In genomic region chr11:67627394-67627787, GRCh38 we compare ENCODE assay signal across 22 cellular contexts. TPM values are rescaled to one million over a fixed set of nuclear protein-coding genes. Genes with fewer than 3 reads are reported as not detected.
A peak's percentile ranks its signal among the peaks of the same experiment; 100 is the strongest.
DNase-seq lines count a peak whose midpoint lies in the region; ATAC-seq and TF ChIP-seq lines count a peak whose summit lies in the region.
"Had no signal": no experiment of that assay in that cellular context is flagged by ENCODE, and none has a peak within 500 bp of the region (broad histone marks: within the 10 kb centered on the region; RNA-seq: fewer than 3 reads in every experiment).

No MANE protein-coding gene starts in this region.

- H3K9ac ChIP-seq in HUES48 (ENCODE audit: low read depth, low read length), result no peak overlapping the region; the same call in 1 of the 2 replicates

- no peaks in the 10 kb centered on the region for H3K9me3 Mint-ChIP-seq in CD4-positive, alpha-beta T cell
- H3K9me3 Mint-ChIP-seq in neural crest cell, result no peaks in the 10 kb centered on the region
- no peaks in the 10 kb centered on the region for H3K9me3 Mint-ChIP-seq in Calu3 (ENCODE audit: low read depth, unreplicated experiment)
- H3K9me3 Mint-ChIP-seq: T-cell had no signal

- no peak overlapping the region for H3K27ac Mint-ChIP-seq in CD4-positive, alpha-beta T cell
- peak overlapping the region; percentile 57 for H3K27ac Mint-ChIP-seq in neural crest cell (ENCODE audit: unreplicated experiment)
- no peak overlapping the region for H3K27ac Mint-ChIP-seq in Calu3 (ENCODE audit: unreplicated experiment)

- WGBS in esophagus, 2 donors, result 61 to 74% methylated on average over 6 of the region's 6 CpGs

- H3K4me1 Mint-ChIP-seq in CD4-positive, alpha-beta T cell (ENCODE audit: low read depth), result peaks cover 6% of the 10 kb centered on the region
- peaks cover 18% of the 10 kb centered on the region for H3K4me1 Mint-ChIP-seq in neural crest cell
- H3K4me1 Mint-ChIP-seq in Calu3 (ENCODE audit: low read depth, unreplicated experiment), result no peaks in the 10 kb centered on the region

- DNase-seq in CD4-positive, alpha-beta T cell, result no peak
- no peak for DNase-seq in neural crest cell (ENCODE audit: low read depth, low spot score)
- no peak for DNase-seq in amygdala (lab: John Stamatoyannopoulos, UW)
- DNase-seq in NCI-H524 (lab: John Stamatoyannopoulos, UW), result no peak
- no peak for DNase-seq in COLO668 (lab: John Stamatoyannopoulos, UW; ENCODE audit: unreplicated experiment)
- no peak for DNase-seq in Calu3
- DNase-seq: hypothalamus; kidney glomerular epithelial cell; NCI-H187; NCI-H446; RPMI8226; stimulated activated CD4-positive, alpha-beta T cell treated with anti-CD3 and anti-CD28 coated beads, Interleukin-4, amount 100 ng/mL, for 1 hour; T-cell; testis; WERI-Rb-1 had no signal

- H3K4me3 ChIP-seq in HUES48 (ENCODE audit: low read depth, low read length), result no peak overlapping the region
- H3K4me3 ChIP-seq in esophagus (ENCODE audit: low read depth in 1 of 2, low read length in 2 of 2), result no peak overlapping the region
- H3K4me3 ChIP-seq: ascending aorta, testis had no signal

- H3K9me3 ChIP-seq in CD4-positive, alpha-beta T cell (ENCODE audit: control insufficient read depth, low read length), result no peaks in the 10 kb centered on the region
- H3K9me3 ChIP-seq in HUES48 (ENCODE audit: control insufficient read depth, insufficient read depth, low read length) (no peaks in the 10 kb centered on the region), esophagus (ENCODE audit: control insufficient read depth in 2 of 2, insufficient read depth in 1 of 2, low read depth in 1 of 2, low read length in 1 of 2) (no peaks in the 10 kb centered on the region)
- H3K9me3 ChIP-seq: ascending aorta, testis had no signal

- intact Hi-C loops in CD4-positive, alpha-beta T cell (cut with DNase I, micrococcal nuclease), result no loop called here
- intact Hi-C loops in Calu3 (cut with micrococcal nuclease; ENCODE audit: unreplicated experiment), result no loop called here

- no peak for TF ChIP-seq CTCF in CD4-positive, alpha-beta T cell (IDR thresholded peaks at IDR 0.05)
- TF ChIP-seq CTCF in neural crest cell (conservative IDR thresholded peaks at IDR 0.05) (no peak), Calu3 (IDR thresholded peaks at IDR 0.05; ENCODE audit: unreplicated experiment) (no peak)

- no peaks in the 10 kb centered on the region for H3K27me3 ChIP-seq in CD4-positive, alpha-beta T cell (ENCODE audit: control insufficient read depth, insufficient read depth, low read length)
- no peaks in the 10 kb centered on the region for H3K27me3 ChIP-seq in HUES48 (ENCODE audit: control insufficient read depth, insufficient read depth, low read length)
- H3K27me3 ChIP-seq in esophagus (ENCODE audit: control insufficient read depth in 1 of 2, insufficient read depth in 2 of 2, low read length in 2 of 2), result no peaks in the 10 kb centered on the region
- H3K27me3 ChIP-seq: ascending aorta, testis had no signal

- CTCF ChIA-PET in CD4-positive, alpha-beta T cell (lab: Charles Lee), result no interaction called here
- CTCF ChIA-PET in Calu3 (lab: Charles Lee), result interaction anchor here (0.6 to 1.2 kb wide), 2 partner anchors 13 to 63 kb away, joined by 3 to 6 read pairs; no protein-coding TSS in a partner anchor

- peak overlapping the region; percentile 66 for H3K4me3 Mint-ChIP-seq in CD4-positive, alpha-beta T cell
- H3K4me3 Mint-ChIP-seq in neural crest cell, result peak overlapping the region; percentile 57
- no peak overlapping the region for H3K4me3 Mint-ChIP-seq in Calu3 (ENCODE audit: low read depth, unreplicated experiment)
- H3K4me3 Mint-ChIP-seq: T-cell had no signal

- H3K4me1 ChIP-seq in HUES48 (ENCODE audit: control insufficient read depth, insufficient read depth, low read length) (peaks cover 11% of the 10 kb centered on the region; the same call in 1 of the 2 replicates), esophagus (ENCODE audit: control insufficient read depth in 2 of 2, insufficient read depth in 2 of 2, low read length in 1 of 2) (peaks cover 9 to 33% of the 10 kb centered on the region in 2 donors)

- BruUV-seq in Calu3 (replicated peaks; lab: Mats Ljungman, UMichigan), result no TSS peak

- POLR2A ChIA-PET in CD4-positive, alpha-beta T cell (lab: Charles Lee), result interaction anchor here (3.8 to 4.5 kb wide), 2 partner anchors 23 to 44 kb away, joined by 16 to 51 read pairs; partner anchors contain the start of genes ACY3 and GSTP1

- no peaks in the 10 kb centered on the region for H3K27me3 Mint-ChIP-seq in CD4-positive, alpha-beta T cell
- peaks cover under 1% of the 10 kb centered on the region for H3K27me3 Mint-ChIP-seq in neural crest cell (ENCODE audit: low read depth)
- H3K27me3 Mint-ChIP-seq in Calu3 (ENCODE audit: unreplicated experiment), result no peaks in the 10 kb centered on the region
- H3K27me3 Mint-ChIP-seq: T-cell had no signal

- no peak overlapping the region for H3K27ac ChIP-seq in CD4-positive, alpha-beta T cell (ENCODE audit: low read depth, low read length)
- peak overlapping the region; percentile 88 for H3K27ac ChIP-seq in HUES48 (ENCODE audit: low read depth, low read length)
- H3K27ac ChIP-seq in esophagus (ENCODE audit: low read depth in 2 of 2, low read length in 1 of 2), result peak overlapping the region; percentile 24 to 97
- H3K27ac ChIP-seq: ascending aorta, testis, WERI-Rb-1 had no signal

- H3K36me3 ChIP-seq in HUES48 (ENCODE audit: control insufficient read depth, insufficient read depth, low read length), result peaks cover 6% of the 10 kb centered on the region
- no peaks in the 10 kb centered on the region for H3K36me3 ChIP-seq in esophagus (ENCODE audit: control insufficient read depth in 2 of 2, insufficient read depth in 2 of 2, low read length in 1 of 2)
- H3K36me3 ChIP-seq: ascending aorta, WERI-Rb-1 had no signal

- no peak for ATAC-seq in CD4-positive, alpha-beta T cell (ENCODE audit: poor library complexity)
- ATAC-seq: HCT116, T-cell had no signal

- H3K36me3 Mint-ChIP-seq in CD4-positive, alpha-beta T cell (ENCODE audit: low read depth), result no peaks in the 10 kb centered on the region
- peaks cover 3% of the 10 kb centered on the region for H3K36me3 Mint-ChIP-seq in neural crest cell (ENCODE audit: low read depth)
- peaks cover 11% of the 10 kb centered on the region for H3K36me3 Mint-ChIP-seq in Calu3 (ENCODE audit: insufficient read depth, unreplicated experiment)
- H3K36me3 Mint-ChIP-seq: T-cell had no signal

RNA-seq across cellular contexts. Expression of gene NUDT8, which starts 2.3 kb away (rescaled TPM):
- total RNA-seq in CD4-positive, alpha-beta T cell, result 1 to 10 TPM in 1 of 2 experiments, under 1 TPM in 1; 0.92 to 1.4 TPM
- polyA plus RNA-seq in esophagus, result 10 to 100 TPM; 43.1 to 59.3 TPM
- total RNA-seq in neural crest cell, result 11.0 and 13.9 TPM in 2 replicates
- total RNA-seq in Calu3 (2022), result 9.7 and 12.7 TPM in 2 replicates

RNA-seq across cellular contexts. Expression of gene TBX10, which starts 12.2 kb away (rescaled TPM):
- not detected for total RNA-seq in CD4-positive, alpha-beta T cell
- not detected for polyA plus RNA-seq in esophagus
- total RNA-seq in neural crest cell (not detected in 2 replicates), Calu3 (2022) (not detected in 2 replicates)
- total RNA-seq: ascending aorta, mononuclear cell, osteocyte, skeletal muscle tissue, T-cell had no signal

RNA-seq across cellular contexts. Expression of gene NDUFV1, which starts 20.7 kb away (rescaled TPM):
- total RNA-seq in CD4-positive, alpha-beta T cell, result 100 to 1,000 TPM; 223 to 224 TPM
- polyA plus RNA-seq in esophagus, result 100 to 1,000 TPM; 122 to 137 TPM
- total RNA-seq in neural crest cell, result 182 and 191 TPM in 2 replicates
- total RNA-seq in Calu3 (2022), result 216 and 233 TPM in 2 replicates

RNA-seq across cellular contexts. Expression of gene ACY3, which starts 23.1 kb away (rescaled TPM):
- under 1 TPM; 0.30 to 0.36 TPM for total RNA-seq in CD4-positive, alpha-beta T cell
- under 1 TPM; 0.08 to 0.11 TPM for polyA plus RNA-seq in esophagus
- not detected in 2 replicates for total RNA-seq in neural crest cell
- 0.83 and 2.0 TPM in 2 replicates for total RNA-seq in Calu3 (2022)
- total RNA-seq: ascending aorta, osteocyte, skeletal muscle tissue had no signal

RNA-seq across cellular contexts. Expression of gene GSTP1, which starts 43.8 kb away (rescaled TPM):
- total RNA-seq in CD4-positive, alpha-beta T cell, result 10 to 100 TPM; 60.1 to 62.8 TPM
- 1,000 to 10,000 TPM; 3,504 to 3,523 TPM for polyA plus RNA-seq in esophagus
- total RNA-seq in neural crest cell (776 and 780 TPM in 2 replicates), Calu3 (2022) (777 and 838 TPM in 2 replicates)
